Comparison of ENCODE assay signal across 19 cellular contexts in genomic region chr10:97892506-97892905, GRCh38. TPM values are rescaled to one million over a fixed set of nuclear protein-coding genes. Genes with fewer than 3 reads are reported as not detected.
"Had no signal": no experiment of that assay in that cellular context is flagged by ENCODE, and none has a peak within 500 bp of the region (broad histone marks: within the 10 kb centered on the region; RNA-seq: fewer than 3 reads in every experiment).

No MANE protein-coding gene starts in this region.

- FAIRE-seq: RCC 7860 had no signal

- H3K9me3 ChIP-seq: SJSA1 had no signal

- H3K27me3 ChIP-seq: SJSA1 had no signal

- H3K36me3 ChIP-seq: SJSA1 had no signal

- H3K27ac ChIP-seq: SJSA1, SK-N-MC had no signal

- H3K4me3 ChIP-seq: SJSA1, SK-N-MC had no signal

- DNase-seq: KBM-7, MV-4-11, NCI-H1048, NCI-H1105, NCI-H1436 treated with DMSO at 0.1 percent for 48 hours, NCI-H1694, NCI-H2029 treated with DMSO at 0.1 percent for 48 hours, NCI-H2171 treated with DMSO at 0.1 percent for 48 hours, NCI-H446 treated with DMSO at 0.1 percent for 48 hours, NCI-H524 treated with DMSO at 0.1 percent for 48 hours, NCI-H69, NCI-H774, Right ventricle myocardium superior, RPMI8226, SIG-M5 had no signal

RNA-seq across cellular contexts. Expression of gene GOLGA7B, which starts 42.9 kb away (rescaled TPM):
- total RNA-seq: MCF 10A had no signal
